ENCODE assay signal across 8 cellular contexts in the genomic region with DNA sequence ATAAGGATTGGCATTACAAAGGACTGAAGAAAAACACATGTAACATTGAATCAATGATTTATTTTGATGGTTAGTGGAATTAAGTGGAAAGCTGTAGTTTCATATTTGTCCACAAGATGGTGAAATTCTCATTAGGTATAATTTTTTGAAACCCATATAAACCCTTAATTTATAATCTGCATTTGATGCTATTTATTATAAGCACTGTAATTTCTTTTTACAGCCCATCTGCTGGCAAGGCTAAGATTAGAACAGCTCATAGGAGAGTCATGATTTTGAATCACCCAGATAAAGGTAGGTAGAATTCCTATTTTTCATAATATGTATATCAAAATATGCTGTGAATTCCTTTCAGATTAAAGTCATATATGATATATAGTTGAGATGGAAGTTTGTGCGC.
A peak's percentile ranks its signal among the peaks of the same experiment; 100 is the strongest.
DNase-seq lines count a peak whose midpoint lies in the region; ATAC-seq, FAIRE-seq and TF ChIP-seq lines count a peak whose summit lies in the region.

No MANE protein-coding gene starts in this region.

- H3K9me3 Mint-ChIP-seq in nephron = peaks cover 5% of the 10 kb centered on the region
- H3K9me3 Mint-ChIP-seq in activated T-cell treated with anti-CD3 and anti-CD28 coated beads, Interleukin-2, amount 50 U/mL, for 24 hours = peaks cover 4% of the 10 kb centered on the region

- no peak for ATAC-seq in stimulated activated naive CD8-positive, alpha-beta T cell treated with anti-CD3 and anti-CD28 coated beads, Interleukin-15, Interleukin-2, amounts not matched to agents 100 U/mL and 50 U/mL, for 24 hours

- H3K4me3 ChIP-seq in bronchial epithelial cell (ENCODE audit: low read depth, low read length) = no peak overlapping the region

- H3K36me3 ChIP-seq in bronchial epithelial cell (ENCODE audit: control insufficient read depth, insufficient read depth, low read length) = peaks cover 1% of the 10 kb centered on the region

- peak; percentile 27 for TF ChIP-seq CTCF in bronchial epithelial cell (IDR thresholded peaks at IDR 0.05; ENCODE audit: insufficient read depth, low read length, severe bottlenecking)
- peak; percentile 59 to 79 (median 59) for TF ChIP-seq CTCF in nephron (IDR thresholded peaks at IDR 0.05; ENCODE audit: unreplicated experiment in 3 of 3)

- peak overlapping the region in 2 of 3 experiments; percentile 4 to 34 for H3K27ac Mint-ChIP-seq in nephron
- no peak overlapping the region for H3K27ac Mint-ChIP-seq in activated T-cell treated with anti-CD3 and anti-CD28 coated beads, Interleukin-2, amount 50 U/mL, for 24 hours

- peaks cover 46% of the 10 kb centered on the region for H3K36me3 Mint-ChIP-seq in nephron (ENCODE audit: low read depth)
- H3K36me3 Mint-ChIP-seq in activated T-cell treated with anti-CD3 and anti-CD28 coated beads, Interleukin-2, amount 50 U/mL, for 24 hours (ENCODE audit: low read depth) = peaks cover 68% of the 10 kb centered on the region

- DNase-seq in EH (ENCODE audit: low read depth) (peak; percentile 51), NCI-H1105 treated with DMSO at 0.1 percent for 48 hours (lab: John Stamatoyannopoulos, UW) (peak; percentile 35), bronchial epithelial cell (ENCODE audit: low read depth) (peak; percentile 51), NCI-H128 (lab: John Stamatoyannopoulos, UW; ENCODE audit: unreplicated experiment) (no peak), SHP77 (lab: John Stamatoyannopoulos, UW) (no peak)
- DNase-seq in stimulated activated naive CD8-positive, alpha-beta T cell treated with anti-CD3 and anti-CD28 coated beads, Interleukin-15, Interleukin-2, amounts not matched to agents 100 U/mL and 50 U/mL, for 24 hours = no peak
- DNase-seq in activated T-cell treated with anti-CD3 and anti-CD28 coated beads, Interleukin-2, amount 50 U/mL, for 24 hours = no peak

- H3K27me3 ChIP-seq in bronchial epithelial cell (ENCODE audit: control insufficient read depth, insufficient read depth, low read length) = no peaks in the 10 kb centered on the region

- no peak overlapping the region for H3K4me3 Mint-ChIP-seq in nephron
- no peak overlapping the region for H3K4me3 Mint-ChIP-seq in activated T-cell treated with anti-CD3 and anti-CD28 coated beads, Interleukin-2, amount 50 U/mL, for 24 hours

- no peaks in the 10 kb centered on the region for H3K27me3 Mint-ChIP-seq in nephron (ENCODE audit: low read depth)
- H3K27me3 Mint-ChIP-seq in activated T-cell treated with anti-CD3 and anti-CD28 coated beads, Interleukin-2, amount 50 U/mL, for 24 hours = no peaks in the 10 kb centered on the region

- no peak for FAIRE-seq in bronchial epithelial cell (lab: Jason Lieb, UNC)

- H3K4me1 Mint-ChIP-seq in nephron = peaks cover 27% of the 10 kb centered on the region
- peaks cover 24% of the 10 kb centered on the region for H3K4me1 Mint-ChIP-seq in activated T-cell treated with anti-CD3 and anti-CD28 coated beads, Interleukin-2, amount 50 U/mL, for 24 hours (ENCODE audit: low read depth)

Comparison
In these comparisons a context has a peak if more than half of its experiments do, and no peak if none do; other contexts are left out.
1. DNase-seq: peak in EH (single experiment), NCI-H1105 treated with DMSO at 0.1 percent for 48 hours (single experiment) and bronchial epithelial cell (single experiment); none in stimulated activated naive CD8-positive, alpha-beta T cell treated with anti-CD3 and anti-CD28 coated beads, Interleukin-15, Interleukin-2, amounts not matched to agents 100 U/mL and 50 U/mL, for 24 hours (single experiment), NCI-H128 (single experiment), SHP77 (0 of 2) and activated T-cell treated with anti-CD3 and anti-CD28 coated beads, Interleukin-2, amount 50 U/mL, for 24 hours (single experiment).